Comparison of ENCODE assay signal across 15 cellular contexts in genomic region chr1:11520531-11521233, GRCh38. TPM values are rescaled to one million over a fixed set of nuclear protein-coding genes. Genes with fewer than 3 reads are reported as not detected.
"Had no signal": no experiment of that assay in that cellular context is flagged by ENCODE, and none has a peak within 500 bp of the region (broad histone marks: within the 10 kb centered on the region; RNA-seq: fewer than 3 reads in every experiment).

No MANE protein-coding gene starts in this region.

- ATAC-seq: heart left ventricle; stimulated activated naive CD8-positive, alpha-beta T cell treated with anti-CD3 and anti-CD28 coated beads, Interleukin-15, Interleukin-2, amounts not matched to agents 100 U/mL and 50 U/mL, for 24 hours had no signal

- H3K4me3 Mint-ChIP-seq: activated CD4-positive, alpha-beta T cell treated with anti-CD3 and anti-CD28 coated beads, Interleukin-2, amount 10 ng/mL, durations not matched to agents 24 days and 14 days had no signal

- H3K4me1 Mint-ChIP-seq: activated CD4-positive, alpha-beta T cell treated with anti-CD3 and anti-CD28 coated beads, Interleukin-2, amount 10 ng/mL, durations not matched to agents 24 days and 14 days had no signal

- H3K9me3 Mint-ChIP-seq: activated CD4-positive, alpha-beta T cell treated with anti-CD3 and anti-CD28 coated beads, Interleukin-2, amount 10 ng/mL, durations not matched to agents 24 days and 14 days had no signal

- H3K4me1 ChIP-seq: heart left ventricle, left ventricle myocardium inferior, right atrium auricular region had no signal

- H3K4me3 ChIP-seq: coronary artery, heart left ventricle, left ventricle myocardium inferior, right atrium auricular region had no signal

- H3K27me3 Mint-ChIP-seq: activated CD4-positive, alpha-beta T cell treated with anti-CD3 and anti-CD28 coated beads, Interleukin-2, amount 10 ng/mL, durations not matched to agents 24 days and 14 days had no signal

- H3K27ac ChIP-seq: coronary artery, heart left ventricle, left ventricle myocardium inferior, right atrium auricular region, VCaP had no signal

- H3K36me3 ChIP-seq: heart left ventricle, left ventricle myocardium inferior, right atrium auricular region had no signal

- H3K27me3 ChIP-seq: heart left ventricle, right atrium auricular region had no signal

- H3K9me3 ChIP-seq: heart left ventricle, left ventricle myocardium inferior, right atrium auricular region, SK-N-SH had no signal

- DNase-seq: activated CD4-positive, alpha-beta T cell treated with anti-CD3 and anti-CD28 coated beads, Interleukin-2, amount 10 ng/mL, durations not matched to agents 24 days and 14 days; activated T-cell treated with anti-CD3 and anti-CD28 coated beads for 4 hours; caudate nucleus; effector CD8-positive, alpha-beta T cell; foreskin melanocyte; left ventricle myocardium inferior; mesenchymal stem cell; SK-N-SH; stimulated activated CD4-positive, alpha-beta T cell treated with anti-CD3 and anti-CD28 coated beads, Interleukin-2, amount 100 ng/mL, for 24 hours; stimulated activated naive CD8-positive, alpha-beta T cell treated with anti-CD3 and anti-CD28 coated beads, Interleukin-15, Interleukin-2, amounts not matched to agents 100 U/mL and 50 U/mL, for 24 hours; T-helper 1 cell had no signal

- H3K27ac Mint-ChIP-seq: activated CD4-positive, alpha-beta T cell treated with anti-CD3 and anti-CD28 coated beads, Interleukin-2, amount 10 ng/mL, durations not matched to agents 24 days and 14 days had no signal

RNA-seq across cellular contexts. Expression of gene DISP3, which starts 41.7 kb away (rescaled TPM):
- total RNA-seq: left ventricle myocardium inferior had no signal
